Comparison of ENCODE assay signal across 12 cellular contexts in genomic region chr16:9128346-9129342, GRCh38. TPM values are rescaled to one million over a fixed set of nuclear protein-coding genes. Genes with fewer than 3 reads are reported as not detected.
DNase-seq lines count a peak whose midpoint lies in the region; ATAC-seq and TF ChIP-seq lines count a peak whose summit lies in the region.
"Had no signal": no experiment of that assay in that cellular context is flagged by ENCODE, and none has a peak within 500 bp of the region (broad histone marks: within the 10 kb centered on the region; RNA-seq: fewer than 3 reads in every experiment).

No MANE protein-coding gene starts in this region.

- H3K4me3 Mint-ChIP-seq in activated T-cell treated with anti-CD3 and anti-CD28 coated beads, Interleukin-2, amount 50 U/mL, for 72 hours, result peak overlapping the region; percentile 51 to 65
- peak overlapping the region; percentile 31 for H3K4me3 Mint-ChIP-seq in T-helper 17 cell
- no peak overlapping the region for H3K4me3 Mint-ChIP-seq in stimulated activated memory B cell treated with anti-CD40 and anti-IgM and Interleukin-4, amounts not matched to agents 10 μg/mL and 1 μg/mL and 100 μg/mL, for 72 hours

- peaks cover 6% of the 10 kb centered on the region for H3K79me2 ChIP-seq in fibroblast of lung (ENCODE audit: control insufficient read depth, insufficient read depth, low read length)

- peaks cover 3% of the 10 kb centered on the region for H3K4me1 ChIP-seq in fibroblast of lung (ENCODE audit: control insufficient read depth, extremely low read depth, insufficient read depth, low read length)

- H3K36me3 Mint-ChIP-seq in activated T-cell treated with anti-CD3 and anti-CD28 coated beads, Interleukin-2, amount 50 U/mL, for 72 hours (ENCODE audit: insufficient read depth in 2 of 2), result peaks cover 0 to 3% of the 10 kb centered on the region in 2 donors
- no peaks in the 10 kb centered on the region for H3K36me3 Mint-ChIP-seq in T-helper 17 cell (ENCODE audit: low read depth)
- peaks cover 13% of the 10 kb centered on the region for H3K36me3 Mint-ChIP-seq in stimulated activated memory B cell treated with anti-CD40 and anti-IgM and Interleukin-4, amounts not matched to agents 10 μg/mL and 1 μg/mL and 100 μg/mL, for 72 hours

- no peaks in the 10 kb centered on the region for H3K9me3 Mint-ChIP-seq in activated T-cell treated with anti-CD3 and anti-CD28 coated beads, Interleukin-2, amount 50 U/mL, for 72 hours
- no peaks in the 10 kb centered on the region for H3K9me3 Mint-ChIP-seq in stimulated activated memory B cell treated with anti-CD40 and anti-IgM and Interleukin-4, amounts not matched to agents 10 μg/mL and 1 μg/mL and 100 μg/mL, for 72 hours

- H3K4me2 ChIP-seq in fibroblast of lung (ENCODE audit: extremely low read depth, insufficient read depth, low read length), result no peak overlapping the region

- no peak overlapping the region for H2AFZ ChIP-seq in fibroblast of lung (ENCODE audit: low read length)

- H3K27me3 ChIP-seq in fibroblast of lung (ENCODE audit: control insufficient read depth, insufficient read depth, low read length), result no peaks in the 10 kb centered on the region

- peaks cover 3% of the 10 kb centered on the region for H3K36me3 ChIP-seq in fibroblast of lung (ENCODE audit: control insufficient read depth, insufficient read depth, low read length)

- H3K27me3 Mint-ChIP-seq in activated T-cell treated with anti-CD3 and anti-CD28 coated beads, Interleukin-2, amount 50 U/mL, for 72 hours (ENCODE audit: low read depth), result no peaks in the 10 kb centered on the region
- H3K27me3 Mint-ChIP-seq in T-helper 17 cell, result no peaks in the 10 kb centered on the region
- H3K27me3 Mint-ChIP-seq in stimulated activated memory B cell treated with anti-CD40 and anti-IgM and Interleukin-4, amounts not matched to agents 10 μg/mL and 1 μg/mL and 100 μg/mL, for 72 hours, result no peaks in the 10 kb centered on the region

- H3K9me3 ChIP-seq in T-helper 17 cell (ENCODE audit: control insufficient read depth, low read length, poor library complexity, severe bottlenecking), result no peaks in the 10 kb centered on the region
- H3K9me3 ChIP-seq in fibroblast of lung (ENCODE audit: control insufficient read depth, insufficient read depth, low read depth, low read length), result no peaks in the 10 kb centered on the region

- no peak overlapping the region for H3K9ac ChIP-seq in fibroblast of lung (ENCODE audit: insufficient read depth, low read length)

- peak overlapping the region; percentile 58 for H3K27ac Mint-ChIP-seq in activated T-cell treated with anti-CD3 and anti-CD28 coated beads, Interleukin-2, amount 50 U/mL, for 72 hours
- peak overlapping the region; percentile 87 for H3K27ac Mint-ChIP-seq in T-helper 17 cell
- peak overlapping the region; percentile 89 for H3K27ac Mint-ChIP-seq in stimulated activated memory B cell treated with anti-CD40 and anti-IgM and Interleukin-4, amounts not matched to agents 10 μg/mL and 1 μg/mL and 100 μg/mL, for 72 hours

- H3K4me1 Mint-ChIP-seq in activated T-cell treated with anti-CD3 and anti-CD28 coated beads, Interleukin-2, amount 50 U/mL, for 72 hours (ENCODE audit: low read depth), result peaks cover 50% of the 10 kb centered on the region
- H3K4me1 Mint-ChIP-seq in T-helper 17 cell, result peaks cover 36% of the 10 kb centered on the region
- peaks cover 63% of the 10 kb centered on the region for H3K4me1 Mint-ChIP-seq in stimulated activated memory B cell treated with anti-CD40 and anti-IgM and Interleukin-4, amounts not matched to agents 10 μg/mL and 1 μg/mL and 100 μg/mL, for 72 hours

- H3K27ac ChIP-seq in fibroblast of lung (ENCODE audit: insufficient read depth, low read length), result peak overlapping the region; percentile 40
- H3K27ac ChIP-seq: HL-60 had no signal

- H4K20me1 ChIP-seq in fibroblast of lung (ENCODE audit: control insufficient read depth, extremely low read depth, insufficient read depth, low read length), result no peaks in the 10 kb centered on the region

- H3K4me3 ChIP-seq in fibroblast of lung (replicated peaks in 1 of 4; ENCODE audit: control extremely low read depth in 1 of 4, insufficient read depth in 1 of 4, low read depth in 3 of 4, low read length in 4 of 4), result no peak overlapping the region

- DNase-seq in activated T-cell treated with anti-CD3 and anti-CD28 coated beads, Interleukin-2, amount 50 U/mL, for 72 hours, result no peak
- no peak for DNase-seq in activated T-cell treated with anti-CD3 and anti-CD28 coated beads, Interleukin-2, amount 50 U/mL, for 1 hour
- DNase-seq in T-helper 17 cell (no peak), fibroblast of lung (ENCODE audit: low read depth in 2 of 2) (no peak), nucleus accumbens (lab: John Stamatoyannopoulos, UW) (no peak)
- no peak for DNase-seq in effector CD8-positive, alpha-beta T cell (lab: John Stamatoyannopoulos, UW)
- DNase-seq: activated CD4-positive, alpha-beta T cell treated with anti-CD3 and anti-CD28 coated beads, Interleukin-2, amount 50 U/mL, for 4 hours; NCI-H2029 treated with DMSO at 0.1 percent for 48 hours; Right ventricle myocardium superior had no signal

- ATAC-seq in activated T-cell treated with anti-CD3 and anti-CD28 coated beads, Interleukin-2, amount 50 U/mL, for 72 hours (replicated peaks in 1 of 2), result no peak
- ATAC-seq in T-helper 17 cell (no peak), GM19452 (IDR thresholded peaks at IDR 0.05; ENCODE audit: unreplicated experiment) (no peak)
- no peak for ATAC-seq in stimulated activated memory B cell treated with anti-CD40 and anti-IgM and Interleukin-4, amounts not matched to agents 10 μg/mL and 1 μg/mL and 100 μg/mL, for 72 hours

- TF ChIP-seq CTCF in fibroblast of lung (conservative IDR thresholded peaks at IDR 0.05 in 1 of 2, IDR thresholded peaks at IDR 0.05 in 1 of 2; ENCODE audit: low read depth in 1 of 2, low read length in 2 of 2), result no peak

RNA-seq across cellular contexts. Expression of gene HAPSTR1, which starts 37.2 kb away (rescaled TPM):
- 10 to 100 TPM; 81.5 to 82.3 TPM for total RNA-seq in activated T-cell treated with anti-CD3 and anti-CD28 coated beads, Interleukin-2, amount 50 U/mL, for 72 hours
- total RNA-seq in T-helper 17 cell (100 to 1,000 TPM; 122 to 124 TPM), fibroblast of lung (45.2 and 57.3 TPM in 2 replicates)
- polyA plus RNA-seq in fibroblast of lung, result 33.2 and 37.5 TPM in 2 replicates
- 23.7 and 28.8 TPM in 2 replicates for polyA plus RNA-seq in fibroblast of lung (2012)
- 35.9 and 46.1 TPM in 2 replicates for polyA minus RNA-seq in fibroblast of lung (ENCODE audit: low replicate concordance)
